25 cellular contexts compared by ENCODE assay signal in genomic region chr3:159818997-159819500, GRCh38. TPM values are rescaled to one million over a fixed set of nuclear protein-coding genes. Genes with fewer than 3 reads are reported as not detected.
A peak's percentile ranks its signal among the peaks of the same experiment; 100 is the strongest.
DNase-seq lines count a peak whose midpoint lies in the region; ATAC-seq, FAIRE-seq and TF ChIP-seq lines count a peak whose summit lies in the region.
"Had no signal": no experiment of that assay in that cellular context is flagged by ENCODE, and none has a peak within 500 bp of the region (broad histone marks: within the 10 kb centered on the region; RNA-seq: fewer than 3 reads in every experiment).

No MANE protein-coding gene starts in this region.

- TF ChIP-seq CTCF in GM12878 (IDR thresholded peaks at IDR 0.05 in 2 of 3, conservative IDR thresholded peaks at IDR 0.05 in 1 of 3; ENCODE audit: control insufficient read depth in 2 of 3, extremely low read depth in 1 of 3, insufficient read depth in 1 of 3, low read depth in 3 of 3, low read length in 3 of 3): no peak

- no TSS peak for BruUV-seq in GM12878 (replicated peaks; lab: Mats Ljungman, UMichigan)

- H3K27me3 ChIP-seq in GM12878 (replicated peaks in 1 of 2; ENCODE audit: control insufficient read depth in 2 of 2, insufficient read depth in 2 of 2, low read length in 1 of 2): no peaks in the 10 kb centered on the region; a peak in 1 of 4 replicates
- H3K27me3 ChIP-seq: left lung, SJSA1, thyroid gland had no signal

- TF ChIP-seq POLR2A in GM12891 (IDR thresholded peaks at IDR 0.05; ENCODE audit: low read depth, low read length) (no peak), GM12878 (IDR thresholded peaks at IDR 0.05; ENCODE audit: low read depth, low read length) (no peak)

- DNase-seq in GM12891 (ENCODE audit: insufficient read length, low spot score) (no peak), GM12878 (ENCODE audit: low read depth, low spot score) (no peak), DMS153 treated with DMSO at 0.1 percent for 48 hours (lab: John Stamatoyannopoulos, UW; ENCODE audit: unreplicated experiment) (no peak), OCI-M1 (lab: John Stamatoyannopoulos, UW) (no peak)
- DNase-seq: activated CD4-positive, alpha-beta T cell treated with anti-CD3 and anti-CD28 coated beads, Interleukin-2, amount 10 ng/mL, durations not matched to agents 24 days and 14 days; activated naive CD4-positive, alpha-beta T cell treated with anti-CD3 and anti-CD28 coated beads for 36 hours; activated T-cell treated with anti-CD3 and anti-CD28 coated beads, Interleukin-2, amount 50 U/mL, for 72 hours; CD8-positive, alpha-beta T cell; EL; KG1; left lung; MV-4-11; naive B cell; NCI-H1436 treated with DMSO at 0.1 percent for 48 hours; NCI-H446 treated with DMSO at 0.1 percent for 48 hours; occipital lobe; RPMI8226; stimulated activated naive CD8-positive, alpha-beta T cell treated with anti-CD3 and anti-CD28 coated beads, Interleukin-15, amount 100 ng/mL, for 72 hours; thyroid gland had no signal

- intact Hi-C loops in GM12878 (cut with micrococcal nuclease; ENCODE audit: unreplicated experiment): no loop called here

- H3K9ac ChIP-seq in GM12878 (ENCODE audit: control insufficient read depth, insufficient read depth, low read length): no peak overlapping the region

- peak; percentile 58 for ATAC-seq in GM18868 (IDR thresholded peaks at IDR 0.05; ENCODE audit: unreplicated experiment)
- peak; percentile 38 for ATAC-seq in HG02798 (IDR thresholded peaks at IDR 0.05; ENCODE audit: poor library complexity, unreplicated experiment)
- peak; percentile 61 for ATAC-seq in GM12878
- no peak for ATAC-seq in HG03354 (IDR thresholded peaks at IDR 0.05; ENCODE audit: poor library complexity, severe bottlenecking, unreplicated experiment)
- ATAC-seq in HG02623 (IDR thresholded peaks at IDR 0.05; ENCODE audit: unreplicated experiment): no peak
- ATAC-seq: activated T-cell treated with anti-CD3 and anti-CD28 coated beads, Interleukin-2, amount 50 U/mL, for 72 hours; CD8-positive, alpha-beta T cell; left lung had no signal

- H2AFZ ChIP-seq in GM12878 (ENCODE audit: control insufficient read depth, low read depth, low read length): no peak overlapping the region

- RAD21 ChIA-PET in GM12878 (lab: Charles Lee; ENCODE audit: unreplicated experiment): interaction anchor here (1.0 kb wide), 1 partner anchor 188 kb away, joined by 3 read pairs; no protein-coding TSS in a partner anchor

- FAIRE-seq in GM12891 (lab: Jason Lieb, UNC): no peak
- FAIRE-seq in GM12878 (lab: Jason Lieb, UNC): no peak
- FAIRE-seq: A204.1 had no signal

- SMC1A ChIA-PET in GM12878 (lab: Charles Lee; ENCODE audit: uncharacterized antibody, unreplicated experiment): interaction anchor here (1.4 to 2.8 kb wide), 3 partner anchors 10 to 67 kb away, joined by 3 to 10 read pairs (median 3); no protein-coding TSS in a partner anchor

- CTCF ChIA-PET in GM12878 (lab: Yijun Ruan, JAX): interaction anchor here (0.6 to 5.4 kb wide), 5 partner anchors 9 to 187 kb away, joined by 3 to 25 read pairs (median 5); no protein-coding TSS in a partner anchor

- no peak overlapping the region for H3K27ac ChIP-seq in GM12878 (ENCODE audit: control insufficient read depth, insufficient read depth)
- H3K27ac ChIP-seq: left lung, SJSA1, thyroid gland had no signal

- H3K36me3 ChIP-seq in GM12878 (ENCODE audit: control insufficient read depth in 2 of 2, insufficient read depth in 2 of 2, low read length in 1 of 2): no peaks in the 10 kb centered on the region
- H3K36me3 ChIP-seq: left lung, SJSA1, thyroid gland had no signal

- POLR2A ChIA-PET in GM12878 (lab: Charles Lee): interaction anchor here (0.6 kb wide), 1 partner anchor 20 kb away, joined by 4 read pairs; the partner anchor contains the start of gene SCHIP1

- no peaks in the 10 kb centered on the region for H3K79me2 ChIP-seq in GM12878 (ENCODE audit: control insufficient read depth, insufficient read depth, low read length)

- WGBS in GM12878 (ENCODE audit: insufficient coverage, insufficient replicate concordance, low lambda C conversion rate, missing lambda C conversion rate): 0% methylated on average over 3 of the region's 3 CpGs

- in situ Hi-C loops in GM12878 (cut with MboI): loop anchor here (5.0 kb wide), 1 partner anchor 972 kb away; no protein-coding TSS in a partner anchor

- TF ChIP-seq EP300 in GM12878 (IDR thresholded peaks at IDR 0.05; ENCODE audit: borderline replicate concordance in 1 of 2, control insufficient read depth in 1 of 2, low read depth in 2 of 2, low read length in 2 of 2): no peak

- H3K4me1 ChIP-seq in GM12878 (ENCODE audit: control insufficient read depth, insufficient read depth, low read length): no peaks in the 10 kb centered on the region

- H3K9me3 ChIP-seq in GM12878 (replicated peaks; ENCODE audit: control insufficient read depth, insufficient read depth, low read length): no peaks in the 10 kb centered on the region
- H3K9me3 ChIP-seq: left lung, SJSA1, thyroid gland had no signal

- no peaks in the 10 kb centered on the region for H4K20me1 ChIP-seq in GM12878 (ENCODE audit: control insufficient read depth, insufficient read depth)

- no peak for TF ChIP-seq RAD21 in GM12878 (IDR thresholded peaks at IDR 0.05; ENCODE audit: insufficient read depth, low read depth, low read length)

- H3K4me2 ChIP-seq in GM12878 (ENCODE audit: control insufficient read depth, insufficient read depth): no peak overlapping the region

- H3K4me3 ChIP-seq in GM12878: no peak overlapping the region
- H3K4me3 ChIP-seq: left lung, SJSA1, thyroid gland had no signal

TF ChIP-seq in GM12891, 5 proteins besides CTCF, POLR2A, EP300 and RAD21:
- TF ChIP-seq SPI1 (IDR thresholded peaks at IDR 0.05; ENCODE audit: low read depth, low read length) (peak; percentile 89), POU2F2 (IDR thresholded peaks at IDR 0.05; ENCODE audit: low read depth, low read length) (no peak)

TF ChIP-seq in GM12878, 131 proteins besides CTCF, POLR2A, EP300 and RAD21:
- TF ChIP-seq ETV6 (conservative IDR thresholded peaks at IDR 0.05 in 1 of 2, IDR thresholded peaks at IDR 0.05 in 1 of 2; ENCODE audit: borderline replicate concordance in 1 of 2, low read depth in 1 of 2): no peak
- TF ChIP-seq CEBPB (IDR thresholded peaks at IDR 0.05; ENCODE audit: borderline replicate concordance in 1 of 2, low read depth in 2 of 2, low read length in 2 of 2): no peak
- no peak for TF ChIP-seq STAT1 (conservative IDR thresholded peaks at IDR 0.05)
- TF ChIP-seq RUNX3 (IDR thresholded peaks at IDR 0.05; ENCODE audit: low read length): no peak
- peak; percentile 77 for TF ChIP-seq SPI1 (IDR thresholded peaks at IDR 0.05; ENCODE audit: borderline replicate concordance, insufficient read depth, low read depth, low read length)

RNA-seq across cellular contexts. Expression of gene SCHIP1, which starts 20.6 kb away (rescaled TPM):
- polyA plus RNA-seq in GM12891 (2012; ENCODE audit: low read depth, missing spikeins): 2.8 TPM
- 0.17 TPM in 1 of 2 replicates, not detected in the other for total RNA-seq in GM12878 (2013; cell fraction: nucleolus; rRNA removed)
- total RNA-seq in GM12878 (2014; rRNA removed) (0.98 and 1.4 TPM in 2 replicates), GM12878 (2014; rRNA removed; fragmentation: Illumina TruSeq; extraction: Trizol) (1.4 and 1.6 TPM in 2 replicates), GM12878 (2021) (0.27 and 1.5 TPM in 2 replicates)
- not detected for polyA plus RNA-seq in GM12878 (2011; ENCODE audit: low read depth)
- polyA plus RNA-seq in GM12878 (2011; rRNA removed) (0.10 TPM in 1 of 2 replicates, not detected in the other), GM12878 (2014; fragmentation: Illumina TruSeq; extraction: Trizol) (1.7 and 2.8 TPM in 2 replicates), GM12878 (2014; fragmentation: Nextera tagmentation; extraction: Ambion mirVana) (1 to 10 TPM; 1.2 to 2.8 TPM), GM12878 (2014; rRNA removed) (1.1 and 1.2 TPM in 2 replicates), GM12878 (2016; fragmentation: Nextera tagmentation; extraction: Ambion mirVana) (1 to 10 TPM in 1 of 2 experiments, under 1 TPM in 1; 0.84 to 2.1 TPM)
- polyA plus RNA-seq in GM12878 (2011; cell fraction: cytosol; rRNA removed): 0.05 and 0.07 TPM in 2 replicates
- polyA plus RNA-seq in GM12878 (2011; cell fraction: nucleus; rRNA removed): 0.10 and 0.39 TPM in 2 replicates
- 0.25 TPM in 1 of 2 replicates, not detected in the other for polyA plus RNA-seq in GM12878 (2012)
- 0.05 and 0.07 TPM in 2 replicates for polyA minus RNA-seq in GM12878 (2011; rRNA and poly(A)+ RNA removed)
- polyA minus RNA-seq in GM12878 (2011; cell fraction: cytosol; rRNA and poly(A)+ RNA removed): not detected in 2 replicates
- 0.36 TPM in 1 of 2 replicates, not detected in the other for polyA minus RNA-seq in GM12878 (2011; cell fraction: nucleus; rRNA and poly(A)+ RNA removed)
- total RNA-seq: activated CD4-positive, alpha-beta T cell treated with anti-CD3 and anti-CD28 coated beads, Interleukin-2, amount 10 ng/mL, durations not matched to agents 24 days and 14 days; activated naive CD4-positive, alpha-beta T cell treated with anti-CD3 and anti-CD28 coated beads for 36 hours; activated T-cell treated with anti-CD3 and anti-CD28 coated beads, Interleukin-2, amount 50 U/mL, for 72 hours; CD8-positive, alpha-beta T cell had no signal

Comparison
In these comparisons a context has a peak if more than half of its experiments do, and no peak if none do; other contexts are left out.
1. ATAC-seq: peak in GM18868 (single experiment), HG02798 (single experiment) and GM12878 (single experiment); none in HG03354 (single experiment) and HG02623 (single experiment).